ENCODE assay signal across 8 cellular contexts in the genomic region with DNA sequence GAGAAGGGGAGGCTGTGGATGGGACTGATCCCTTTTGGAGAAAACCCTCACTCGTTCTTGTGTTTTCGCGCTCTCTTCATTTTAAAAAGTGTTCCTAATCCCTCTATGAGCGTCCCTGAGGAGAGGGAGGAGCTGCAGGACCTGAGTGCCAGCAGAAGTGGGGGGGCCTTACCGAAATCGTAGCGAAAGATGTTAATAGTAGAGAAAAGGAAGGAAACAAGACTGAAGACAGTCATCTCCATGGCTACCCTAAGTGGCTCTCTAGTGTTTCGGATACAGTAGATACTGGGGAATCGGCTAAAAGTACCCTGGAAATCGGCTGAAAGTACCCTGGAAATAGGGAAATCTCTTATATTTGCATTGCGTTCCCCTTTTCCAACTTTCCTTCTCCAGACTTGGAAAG. TPM values are rescaled to one million over a fixed set of nuclear protein-coding genes. Genes with fewer than 3 reads are reported as not detected.
DNase-seq lines count a peak whose midpoint lies in the region; ATAC-seq, FAIRE-seq and TF ChIP-seq lines count a peak whose summit lies in the region.

No MANE protein-coding gene starts in this region.

- DNase-seq in activated CD8-positive, alpha-beta memory T cell treated with anti-CD3 and anti-CD28 coated beads, Interleukin-2, amount 10 ng/mL, durations not matched to agents 7 days and 5 days: no peak
- no peak for DNase-seq in activated CD8-positive, alpha-beta memory T cell treated with anti-CD3 and anti-CD28 coated beads, Interleukin-2, amount 50 U/mL, for 4 hours
- no peak for DNase-seq in activated naive CD8-positive, alpha-beta T cell treated with anti-CD3 and anti-CD28 coated beads for 36 hours
- DNase-seq in HepG2 (ENCODE audit: low spot score): no peak
- no peak for DNase-seq in type B pancreatic cell (ENCODE audit: extremely low spot score, unreplicated experiment)
- no peak for DNase-seq in left lobe of liver (ENCODE audit: low spot score)
- no peak for DNase-seq in urothelium cell line (ENCODE audit: low spot score)

- TF ChIP-seq CTCF in HepG2 (CRISPR knock-in tag; IDR thresholded peaks at IDR 0.05) (no peak), type B pancreatic cell (conservative IDR thresholded peaks at IDR 0.05) (no peak)

- peaks cover 23% of the 10 kb centered on the region for H3K79me2 ChIP-seq in HepG2 (ENCODE audit: insufficient read depth, low read length)

- ATAC-seq in activated CD8-positive, alpha-beta memory T cell treated with anti-CD3 and anti-CD28 coated beads, Interleukin-2, amount 10 ng/mL, durations not matched to agents 7 days and 5 days: no peak
- ATAC-seq in HG03280 (IDR thresholded peaks at IDR 0.05; ENCODE audit: unreplicated experiment) (peak; percentile 38), HepG2 (no peak), left lobe of liver (no peak)

- WGBS in HepG2 (ENCODE audit: low lambda C conversion rate): 47% methylated on average over 11 of the region's 11 CpGs

- H3K4me2 ChIP-seq in HepG2 (ENCODE audit: low read depth, low read length): peak overlapping the region; percentile 88

- POLR2A ChIA-PET in HepG2 (lab: Yijun Ruan, JAX): interaction anchor here (1.0 kb wide), 1 partner anchor 59 kb away, joined by 3 read pairs; no protein-coding TSS in a partner anchor

- H3K9me3 Mint-ChIP-seq in activated CD8-positive, alpha-beta memory T cell treated with anti-CD3 and anti-CD28 coated beads, Interleukin-2, amount 10 ng/mL, durations not matched to agents 7 days and 5 days (ENCODE audit: low read depth): no peaks in the 10 kb centered on the region
- no peaks in the 10 kb centered on the region for H3K9me3 Mint-ChIP-seq in activated naive CD8-positive, alpha-beta T cell treated with anti-CD3 and anti-CD28 coated beads for 36 hours
- H3K9me3 Mint-ChIP-seq in type B pancreatic cell: no peaks in the 10 kb centered on the region

- TF ChIP-seq EP300 in HepG2 (IDR thresholded peaks at IDR 0.05; ENCODE audit: low read depth in 2 of 2, low read length in 2 of 2) (no peak; a peak in 1 of 4 replicates), HepG2 (CRISPR knock-in tag; IDR thresholded peaks at IDR 0.05; ENCODE audit: borderline replicate concordance) (no peak)

- TSS peak; percentile 70 for BruUV-seq in HepG2 (replicated peaks; lab: Mats Ljungman, UMichigan)

- H3K4me3 ChIP-seq in HepG2 (replicated peaks in 1 of 3; ENCODE audit: insufficient read depth in 1 of 3, low read depth in 2 of 3, low read length in 3 of 3): peak overlapping the region; percentile 89 to 100 (median 95)

- intact Hi-C loops in HepG2 (cut with micrococcal nuclease; ENCODE audit: unreplicated experiment): loop anchor here (1.0 kb wide), 1 partner anchor 90 kb away; no protein-coding TSS in a partner anchor

- peak overlapping the region; percentile 90 for H3K27ac ChIP-seq in HepG2 (ENCODE audit: extremely low read length, insufficient read depth, low read length)

- H3K27me3 ChIP-seq in HepG2 (ENCODE audit: control insufficient read depth in 1 of 2, insufficient read depth in 2 of 2, low read length in 2 of 2): peaks cover 2 to 4% of the 10 kb centered on the region in 2 experiments; a peak in 1 of 5 replicates

- peak overlapping the region; percentile 88 for H3K27ac Mint-ChIP-seq in activated CD8-positive, alpha-beta memory T cell treated with anti-CD3 and anti-CD28 coated beads, Interleukin-2, amount 10 ng/mL, durations not matched to agents 7 days and 5 days
- peak overlapping the region; percentile 93 for H3K27ac Mint-ChIP-seq in activated naive CD8-positive, alpha-beta T cell treated with anti-CD3 and anti-CD28 coated beads for 36 hours
- H3K27ac Mint-ChIP-seq in type B pancreatic cell: peak overlapping the region; percentile 95

- H3K9ac ChIP-seq in HepG2 (ENCODE audit: insufficient read depth, low read depth, low read length): peak overlapping the region; percentile 85

- FAIRE-seq in HepG2 (lab: Jason Lieb, UNC) (no peak), urothelium cell line (lab: Jason Lieb, UNC) (no peak)

- H3K9me3 ChIP-seq in HepG2 (ENCODE audit: low read length): no peaks in the 10 kb centered on the region

- H3K4me1 ChIP-seq in HepG2 (ENCODE audit: insufficient read depth, low read length): peaks cover 17% of the 10 kb centered on the region

- H3K4me1 Mint-ChIP-seq in activated CD8-positive, alpha-beta memory T cell treated with anti-CD3 and anti-CD28 coated beads, Interleukin-2, amount 10 ng/mL, durations not matched to agents 7 days and 5 days: peaks cover 48% of the 10 kb centered on the region
- peaks cover 41% of the 10 kb centered on the region for H3K4me1 Mint-ChIP-seq in activated naive CD8-positive, alpha-beta T cell treated with anti-CD3 and anti-CD28 coated beads for 36 hours
- H3K4me1 Mint-ChIP-seq in type B pancreatic cell (ENCODE audit: unreplicated experiment): peaks cover 13% of the 10 kb centered on the region

- peak overlapping the region; percentile 88 for H2AFZ ChIP-seq in HepG2 (ENCODE audit: low read length)

- H3K27me3 Mint-ChIP-seq in activated CD8-positive, alpha-beta memory T cell treated with anti-CD3 and anti-CD28 coated beads, Interleukin-2, amount 10 ng/mL, durations not matched to agents 7 days and 5 days: no peaks in the 10 kb centered on the region
- no peaks in the 10 kb centered on the region for H3K27me3 Mint-ChIP-seq in activated naive CD8-positive, alpha-beta T cell treated with anti-CD3 and anti-CD28 coated beads for 36 hours
- peaks cover 7% of the 10 kb centered on the region for H3K27me3 Mint-ChIP-seq in type B pancreatic cell

- TF ChIP-seq POLR2A in HepG2 (IDR thresholded peaks at IDR 0.05; ENCODE audit: insufficient read depth in 1 of 2, low read depth in 2 of 2, low read length in 2 of 2): no peak

- no peaks in the 10 kb centered on the region for H3K36me3 Mint-ChIP-seq in activated CD8-positive, alpha-beta memory T cell treated with anti-CD3 and anti-CD28 coated beads, Interleukin-2, amount 10 ng/mL, durations not matched to agents 7 days and 5 days
- H3K36me3 Mint-ChIP-seq in activated naive CD8-positive, alpha-beta T cell treated with anti-CD3 and anti-CD28 coated beads for 36 hours: peaks cover 13% of the 10 kb centered on the region
- H3K36me3 Mint-ChIP-seq in type B pancreatic cell: no peaks in the 10 kb centered on the region

- no peaks in the 10 kb centered on the region for H4K20me1 ChIP-seq in HepG2 (ENCODE audit: insufficient read depth, low read length)

- peak overlapping the region; percentile 89 for H3K4me3 Mint-ChIP-seq in activated CD8-positive, alpha-beta memory T cell treated with anti-CD3 and anti-CD28 coated beads, Interleukin-2, amount 10 ng/mL, durations not matched to agents 7 days and 5 days
- peak overlapping the region; percentile 94 for H3K4me3 Mint-ChIP-seq in activated naive CD8-positive, alpha-beta T cell treated with anti-CD3 and anti-CD28 coated beads for 36 hours
- peak overlapping the region; percentile 96 for H3K4me3 Mint-ChIP-seq in type B pancreatic cell

- in situ Hi-C loops in HepG2 (cut with HindIII; ENCODE audit: extremely low pct_ligation_motif_present, low pct_unique_long_range_greater_than_20kb): no loop called here

- CTCF ChIA-PET in activated CD8-positive, alpha-beta memory T cell treated with anti-CD3 and anti-CD28 coated beads, Interleukin-2, amount 10 ng/mL, durations not matched to agents 7 days and 5 days (lab: Charles Lee): interaction anchor here (1.0 to 2.5 kb wide), 5 partner anchors 13 to 90 kb away, joined by 3 to 14 read pairs (median 8); a partner anchor contains a TSS
- CTCF ChIA-PET in HepG2 (lab: Yijun Ruan, JAX; ENCODE audit: low intra/inter-chr PET ratio, low total read pairs): no interaction called here

- TF ChIP-seq RAD21 in HepG2 (CRISPR knock-in tag; IDR thresholded peaks at IDR 0.05): no peak

- no peaks in the 10 kb centered on the region for H3K36me3 ChIP-seq in HepG2 (replicated peaks in 1 of 2; ENCODE audit: control insufficient read depth in 1 of 2, insufficient read depth in 2 of 2, low read length in 2 of 2)

RNA-seq across cellular contexts. Expression of a gene that starts 0.3 kb away (rescaled TPM):
- 10 to 100 TPM in 1 of 2 experiments, 1 to 10 TPM in 1; 8.7 to 11.6 TPM for total RNA-seq in activated CD8-positive, alpha-beta memory T cell treated with anti-CD3 and anti-CD28 coated beads, Interleukin-2, amount 10 ng/mL, durations not matched to agents 7 days and 5 days
- 10 to 100 TPM; 14.0 to 14.4 TPM for total RNA-seq in activated naive CD8-positive, alpha-beta T cell treated with anti-CD3 and anti-CD28 coated beads for 36 hours
- total RNA-seq in HepG2 (2016; rRNA removed; fragmentation: Illumina TruSeq; extraction: Trizol): 4.8 and 6.1 TPM in 2 replicates
- total RNA-seq in HepG2 (2016; cell fraction: cytosol; rRNA removed; fragmentation: Illumina TruSeq; extraction: Trizol; ENCODE audit: low read depth): 1.0 and 1.2 TPM in 2 replicates
- 4.8 and 5.9 TPM in 2 replicates for total RNA-seq in HepG2 (2016; cell fraction: insoluble cytoplasmic fraction; rRNA removed; fragmentation: Illumina TruSeq; extraction: Trizol)
- total RNA-seq in HepG2 (2016; cell fraction: membrane; rRNA removed; fragmentation: Illumina TruSeq; extraction: Trizol): 2.2 and 2.7 TPM in 2 replicates
- total RNA-seq in HepG2 (2016; cell fraction: nucleus; rRNA removed; fragmentation: Illumina TruSeq; extraction: Trizol): 4.2 and 5.3 TPM in 2 replicates
- 2.5 and 2.6 TPM in 2 replicates for polyA plus RNA-seq in HepG2 (2011; rRNA removed)
- polyA plus RNA-seq in HepG2 (2011; cell fraction: cytosol; rRNA removed): 1.4 and 2.1 TPM in 2 replicates
- polyA plus RNA-seq in HepG2 (2011; cell fraction: nucleus; rRNA removed): 1.4 and 1.5 TPM in 2 replicates
- 2.5 and 2.8 TPM in 2 replicates for polyA plus RNA-seq in HepG2 (2012)
- 0.22 and 0.28 TPM in 2 replicates for polyA plus RNA-seq in HepG2 (2016; cell fraction: cytosol; fragmentation: Illumina TruSeq; extraction: Trizol; ENCODE audit: low read depth)
- polyA plus RNA-seq in HepG2 (2016; cell fraction: insoluble cytoplasmic fraction; fragmentation: Illumina TruSeq; extraction: Trizol; ENCODE audit: low read depth): 3.7 TPM in 2 replicates
- 0.66 and 0.70 TPM in 2 replicates for polyA plus RNA-seq in HepG2 (2016; cell fraction: membrane; fragmentation: Illumina TruSeq; extraction: Trizol; ENCODE audit: low read depth)
- 3.9 and 4.3 TPM in 2 replicates for polyA plus RNA-seq in HepG2 (2016; cell fraction: nucleus; fragmentation: Illumina TruSeq; extraction: Trizol; ENCODE audit: insufficient read depth, low read depth)
- 4.2 and 16.5 TPM in 2 replicates for polyA minus RNA-seq in HepG2 (2011; rRNA and poly(A)+ RNA removed; ENCODE audit: low replicate concordance)
- polyA minus RNA-seq in HepG2 (2011; cell fraction: cytosol; rRNA and poly(A)+ RNA removed): 2.4 and 2.5 TPM in 2 replicates
- 5.3 and 5.9 TPM in 2 replicates for polyA minus RNA-seq in HepG2 (2011; cell fraction: nucleus; rRNA and poly(A)+ RNA removed)
- total RNA-seq in type B pancreatic cell (ENCODE audit: low replicate concordance): 11.2 and 11.7 TPM in 2 replicates
- 2.5 TPM for total RNA-seq in left lobe of liver

RNA-seq across cellular contexts. Expression of a gene that starts 15.9 kb away (rescaled TPM):
- 1 to 10 TPM; 2.6 to 5.3 TPM for total RNA-seq in activated CD8-positive, alpha-beta memory T cell treated with anti-CD3 and anti-CD28 coated beads, Interleukin-2, amount 10 ng/mL, durations not matched to agents 7 days and 5 days
- 10 to 100 TPM; 13.3 to 14.0 TPM for total RNA-seq in activated naive CD8-positive, alpha-beta T cell treated with anti-CD3 and anti-CD28 coated beads for 36 hours
- 0.21 and 0.24 TPM in 2 replicates for total RNA-seq in HepG2 (2016; rRNA removed; fragmentation: Illumina TruSeq; extraction: Trizol)
- total RNA-seq in HepG2 (2016; cell fraction: cytosol; rRNA removed; fragmentation: Illumina TruSeq; extraction: Trizol; ENCODE audit: low read depth): 0.35 and 0.71 TPM in 2 replicates
- total RNA-seq in HepG2 (2016; cell fraction: insoluble cytoplasmic fraction; rRNA removed; fragmentation: Illumina TruSeq; extraction: Trizol): 0.13 and 0.22 TPM in 2 replicates
- 0.19 and 0.24 TPM in 2 replicates for total RNA-seq in HepG2 (2016; cell fraction: membrane; rRNA removed; fragmentation: Illumina TruSeq; extraction: Trizol)
- total RNA-seq in HepG2 (2016; cell fraction: nucleus; rRNA removed; fragmentation: Illumina TruSeq; extraction: Trizol): 0.28 and 0.37 TPM in 2 replicates
- polyA plus RNA-seq in HepG2 (2011; rRNA removed): 0.12 and 0.26 TPM in 2 replicates
- 0.09 and 0.12 TPM in 2 replicates for polyA plus RNA-seq in HepG2 (2011; cell fraction: cytosol; rRNA removed)
- polyA plus RNA-seq in HepG2 (2011; cell fraction: nucleus; rRNA removed): 0.23 and 0.36 TPM in 2 replicates
- polyA plus RNA-seq in HepG2 (2012): 0.07 and 0.23 TPM in 2 replicates
- 0.05 and 0.09 TPM in 2 replicates for polyA plus RNA-seq in HepG2 (2016; cell fraction: cytosol; fragmentation: Illumina TruSeq; extraction: Trizol; ENCODE audit: low read depth)
- polyA plus RNA-seq in HepG2 (2016; cell fraction: insoluble cytoplasmic fraction; fragmentation: Illumina TruSeq; extraction: Trizol; ENCODE audit: low read depth): 0.11 and 0.27 TPM in 2 replicates
- 0.16 and 0.31 TPM in 2 replicates for polyA plus RNA-seq in HepG2 (2016; cell fraction: membrane; fragmentation: Illumina TruSeq; extraction: Trizol; ENCODE audit: low read depth)
- 0.20 and 0.56 TPM in 2 replicates for polyA plus RNA-seq in HepG2 (2016; cell fraction: nucleus; fragmentation: Illumina TruSeq; extraction: Trizol; ENCODE audit: insufficient read depth, low read depth)
- polyA minus RNA-seq in HepG2 (2011; rRNA and poly(A)+ RNA removed; ENCODE audit: low replicate concordance): 0.78 and 3.1 TPM in 2 replicates
- polyA minus RNA-seq in HepG2 (2011; cell fraction: cytosol; rRNA and poly(A)+ RNA removed): not detected in 2 replicates
- 0.26 TPM in 1 of 2 replicates, not detected in the other for polyA minus RNA-seq in HepG2 (2011; cell fraction: nucleus; rRNA and poly(A)+ RNA removed)
- total RNA-seq in type B pancreatic cell (ENCODE audit: low replicate concordance): 3.0 and 6.2 TPM in 2 replicates
- 0.33 TPM for total RNA-seq in left lobe of liver
